In the genomic region with DNA sequence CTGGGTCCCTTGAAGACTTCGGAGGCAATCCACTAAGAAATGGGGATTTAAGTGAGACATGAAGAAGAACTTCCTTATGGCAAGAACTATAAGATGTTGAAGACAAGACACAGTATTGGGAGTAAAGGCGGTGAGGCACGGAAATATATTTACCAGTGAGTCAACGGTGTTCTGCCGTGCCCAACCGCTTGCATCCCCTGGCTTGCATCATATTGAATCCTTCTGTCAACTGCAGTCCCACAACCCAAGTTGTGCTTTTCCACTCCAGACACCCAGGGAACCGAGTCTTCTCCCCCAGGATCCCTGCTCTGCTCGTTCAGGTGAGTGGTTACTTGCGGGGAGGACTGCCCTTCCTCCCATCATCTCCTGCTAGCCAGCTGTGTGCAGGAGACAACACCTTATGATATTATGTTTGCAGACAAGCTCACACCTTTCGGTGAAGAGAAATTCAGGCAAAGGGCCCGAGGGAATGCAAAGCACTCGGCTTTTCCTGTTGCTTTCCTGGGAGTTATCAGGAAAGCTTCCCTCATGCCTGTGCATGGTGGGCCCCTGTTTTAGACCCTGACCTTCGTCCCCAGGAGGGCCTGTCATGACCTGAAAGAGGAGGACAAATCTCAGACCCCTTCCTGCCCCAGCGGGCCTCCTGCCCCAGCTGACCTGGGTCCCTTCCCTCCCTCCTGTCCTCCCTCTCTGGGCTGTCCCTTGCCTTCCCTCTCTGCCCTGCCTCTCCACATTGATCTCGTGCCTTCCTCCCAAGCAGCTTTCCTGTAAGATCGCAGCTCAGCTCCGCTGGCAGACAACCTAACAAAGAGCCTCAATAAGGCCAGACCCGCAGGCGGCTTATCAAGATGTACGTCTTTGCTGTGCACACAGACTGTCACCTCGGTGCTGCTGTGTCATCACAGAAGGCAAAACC, we compare ENCODE assay signal across 1 cellular context.
TF ChIP-seq lines count a peak whose summit lies in the region.

No MANE protein-coding gene starts in this region.

TF ChIP-seq in HepG2, 621 proteins besides CTCF, POLR2A, EP300 and RAD21 (continued from another document and continues in another):
- TF ChIP-seq, protein P1, sequence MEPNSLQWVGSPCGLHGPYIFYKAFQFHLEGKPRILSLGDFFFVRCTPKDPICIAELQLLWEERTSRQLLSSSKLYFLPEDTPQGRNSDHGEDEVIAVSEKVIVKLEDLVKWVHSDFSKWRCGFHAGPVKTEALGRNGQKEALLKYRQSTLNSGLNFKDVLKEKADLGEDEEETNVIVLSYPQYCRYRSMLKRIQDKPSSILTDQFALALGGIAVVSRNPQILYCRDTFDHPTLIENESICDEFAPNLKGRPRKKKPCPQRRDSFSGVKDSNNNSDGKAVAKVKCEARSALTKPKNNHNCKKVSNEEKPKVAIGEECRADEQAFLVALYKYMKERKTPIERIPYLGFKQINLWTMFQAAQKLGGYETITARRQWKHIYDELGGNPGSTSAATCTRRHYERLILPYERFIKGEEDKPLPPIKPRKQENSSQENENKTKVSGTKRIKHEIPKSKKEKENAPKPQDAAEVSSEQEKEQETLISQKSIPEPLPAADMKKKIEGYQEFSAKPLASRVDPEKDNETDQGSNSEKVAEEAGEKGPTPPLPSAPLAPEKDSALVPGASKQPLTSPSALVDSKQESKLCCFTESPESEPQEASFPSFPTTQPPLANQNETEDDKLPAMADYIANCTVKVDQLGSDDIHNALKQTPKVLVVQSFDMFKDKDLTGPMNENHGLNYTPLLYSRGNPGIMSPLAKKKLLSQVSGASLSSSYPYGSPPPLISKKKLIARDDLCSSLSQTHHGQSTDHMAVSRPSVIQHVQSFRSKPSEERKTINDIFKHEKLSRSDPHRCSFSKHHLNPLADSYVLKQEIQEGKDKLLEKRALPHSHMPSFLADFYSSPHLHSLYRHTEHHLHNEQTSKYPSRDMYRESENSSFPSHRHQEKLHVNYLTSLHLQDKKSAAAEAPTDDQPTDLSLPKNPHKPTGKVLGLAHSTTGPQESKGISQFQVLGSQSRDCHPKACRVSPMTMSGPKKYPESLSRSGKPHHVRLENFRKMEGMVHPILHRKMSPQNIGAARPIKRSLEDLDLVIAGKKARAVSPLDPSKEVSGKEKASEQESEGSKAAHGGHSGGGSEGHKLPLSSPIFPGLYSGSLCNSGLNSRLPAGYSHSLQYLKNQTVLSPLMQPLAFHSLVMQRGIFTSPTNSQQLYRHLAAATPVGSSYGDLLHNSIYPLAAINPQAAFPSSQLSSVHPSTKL (CRISPR knock-in tag; IDR thresholded peaks at IDR 0.05) = peak; percentile 30
- TF ChIP-seq, protein P2, sequence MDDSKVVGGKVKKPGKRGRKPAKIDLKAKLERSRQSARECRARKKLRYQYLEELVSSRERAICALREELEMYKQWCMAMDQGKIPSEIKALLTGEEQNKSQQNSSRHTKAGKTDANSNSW (CRISPR knock-in tag; IDR thresholded peaks at IDR 0.05; ENCODE audit: borderline replicate concordance) = no peak
- TF ChIP-seq ZNF354B (CRISPR knock-in tag; IDR thresholded peaks at IDR 0.05) = no peak
- TF ChIP-seq, protein P3, sequence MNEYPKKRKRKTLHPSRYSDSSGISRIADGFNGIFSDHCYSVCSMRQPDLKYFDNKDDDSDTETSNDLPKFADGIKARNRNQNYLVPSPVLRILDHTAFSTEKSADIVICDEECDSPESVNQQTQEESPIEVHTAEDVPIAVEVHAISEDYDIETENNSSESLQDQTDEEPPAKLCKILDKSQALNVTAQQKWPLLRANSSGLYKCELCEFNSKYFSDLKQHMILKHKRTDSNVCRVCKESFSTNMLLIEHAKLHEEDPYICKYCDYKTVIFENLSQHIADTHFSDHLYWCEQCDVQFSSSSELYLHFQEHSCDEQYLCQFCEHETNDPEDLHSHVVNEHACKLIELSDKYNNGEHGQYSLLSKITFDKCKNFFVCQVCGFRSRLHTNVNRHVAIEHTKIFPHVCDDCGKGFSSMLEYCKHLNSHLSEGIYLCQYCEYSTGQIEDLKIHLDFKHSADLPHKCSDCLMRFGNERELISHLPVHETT (CRISPR knock-in tag; conservative IDR thresholded peaks at IDR 0.05) = no peak
- TF ChIP-seq, protein P4, sequence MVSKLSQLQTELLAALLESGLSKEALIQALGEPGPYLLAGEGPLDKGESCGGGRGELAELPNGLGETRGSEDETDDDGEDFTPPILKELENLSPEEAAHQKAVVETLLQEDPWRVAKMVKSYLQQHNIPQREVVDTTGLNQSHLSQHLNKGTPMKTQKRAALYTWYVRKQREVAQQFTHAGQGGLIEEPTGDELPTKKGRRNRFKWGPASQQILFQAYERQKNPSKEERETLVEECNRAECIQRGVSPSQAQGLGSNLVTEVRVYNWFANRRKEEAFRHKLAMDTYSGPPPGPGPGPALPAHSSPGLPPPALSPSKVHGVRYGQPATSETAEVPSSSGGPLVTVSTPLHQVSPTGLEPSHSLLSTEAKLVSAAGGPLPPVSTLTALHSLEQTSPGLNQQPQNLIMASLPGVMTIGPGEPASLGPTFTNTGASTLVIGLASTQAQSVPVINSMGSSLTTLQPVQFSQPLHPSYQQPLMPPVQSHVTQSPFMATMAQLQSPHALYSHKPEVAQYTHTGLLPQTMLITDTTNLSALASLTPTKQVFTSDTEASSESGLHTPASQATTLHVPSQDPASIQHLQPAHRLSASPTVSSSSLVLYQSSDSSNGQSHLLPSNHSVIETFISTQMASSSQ (IDR thresholded peaks at IDR 0.05; ENCODE audit: low read depth) = no peak
- TF ChIP-seq, protein P4 (CRISPR knock-in tag; IDR thresholded peaks at IDR 0.05; ENCODE audit: borderline replicate concordance) = 0 out of 2 replicates have a peak, but pooled peaks have one; percentile 44
- TF ChIP-seq ZNF44 (CRISPR knock-in tag; IDR thresholded peaks at IDR 0.05) = no peak
- no peak for TF ChIP-seq HNRNPH1 (optimal IDR thresholded peaks at IDR 0.05; ENCODE audit: low read depth, low read length)
- no peak; the same call in 1 of the 2 replicates for TF ChIP-seq ZFY (CRISPR knock-in tag; IDR thresholded peaks at IDR 0.05)
- TF ChIP-seq POLR2AphosphoS5 (IDR thresholded peaks at IDR 0.05; ENCODE audit: low read depth, low read length) = no peak
- no peak for TF ChIP-seq ZNF326 (CRISPR knock-in tag; IDR thresholded peaks at IDR 0.05; ENCODE audit: borderline replicate concordance)
- TF ChIP-seq MED8 (CRISPR knock-in tag; IDR thresholded peaks at IDR 0.05; ENCODE audit: insufficient replicate concordance) = no peak
- TF ChIP-seq ZFP36L1 (CRISPR knock-in tag; IDR thresholded peaks at IDR 0.05) = no peak
- no peak for TF ChIP-seq LCORL (IDR thresholded peaks at IDR 0.05)
- peak; percentile 68; the same call in 1 of the 2 replicates for TF ChIP-seq LCORL (CRISPR knock-in tag; IDR thresholded peaks at IDR 0.05)
- TF ChIP-seq SMARCC2 (IDR thresholded peaks at IDR 0.05) = no peak
- TF ChIP-seq ONECUT2 (CRISPR knock-in tag; IDR thresholded peaks at IDR 0.05) = no peak
- TF ChIP-seq CENPX (CRISPR knock-in tag; IDR thresholded peaks at IDR 0.05) = no peak
- no peak for TF ChIP-seq ZNF296 (CRISPR knock-in tag; conservative IDR thresholded peaks at IDR 0.05)
- TF ChIP-seq SRSF1 (optimal IDR thresholded peaks at IDR 0.05; ENCODE audit: low read depth, low read length) = no peak
- no peak for TF ChIP-seq NR3C1 (CRISPR knock-in tag; IDR thresholded peaks at IDR 0.05)
- TF ChIP-seq KDM5B (CRISPR knock-in tag; IDR thresholded peaks at IDR 0.05; ENCODE audit: borderline replicate concordance) = no peak; the same call in 1 of the 2 replicates
- no peak for TF ChIP-seq NPAS2 (CRISPR knock-in tag; IDR thresholded peaks at IDR 0.05; ENCODE audit: borderline replicate concordance)
- no peak for TF ChIP-seq YEATS4 (CRISPR knock-in tag; IDR thresholded peaks at IDR 0.05; ENCODE audit: borderline replicate concordance)
- no peak for TF ChIP-seq SOX13 (IDR thresholded peaks at IDR 0.05)
- peak in 1 of 2 experiments; percentile 19; a peak in 1 of 4 replicates for TF ChIP-seq SOX13 (CRISPR knock-in tag; conservative IDR thresholded peaks at IDR 0.05 in 1 of 2, IDR thresholded peaks at IDR 0.05 in 1 of 2)
- TF ChIP-seq KDM3A (CRISPR knock-in tag; IDR thresholded peaks at IDR 0.05; ENCODE audit: low read depth) = no peak
- no peak; the same call in 1 of the 2 replicates for TF ChIP-seq SPEN (CRISPR knock-in tag; IDR thresholded peaks at IDR 0.05; ENCODE audit: low read depth)
- TF ChIP-seq, protein P5, sequence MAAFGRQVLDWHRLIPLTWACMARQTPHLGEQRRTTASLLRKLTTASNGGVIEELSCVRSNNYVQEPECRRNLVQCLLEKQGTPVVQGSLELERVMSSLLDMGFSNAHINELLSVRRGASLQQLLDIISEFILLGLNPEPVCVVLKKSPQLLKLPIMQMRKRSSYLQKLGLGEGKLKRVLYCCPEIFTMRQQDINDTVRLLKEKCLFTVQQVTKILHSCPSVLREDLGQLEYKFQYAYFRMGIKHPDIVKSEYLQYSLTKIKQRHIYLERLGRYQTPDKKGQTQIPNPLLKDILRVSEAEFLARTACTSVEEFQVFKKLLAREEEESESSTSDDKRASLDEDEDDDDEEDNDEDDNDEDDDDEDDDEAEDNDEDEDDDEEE (CRISPR knock-in tag; IDR thresholded peaks at IDR 0.05) = no peak
- no peak for TF ChIP-seq DMAP1 (CRISPR knock-in tag; IDR thresholded peaks at IDR 0.05)
- no peak for TF ChIP-seq CC2D1A (CRISPR knock-in tag; IDR thresholded peaks at IDR 0.05)
- no peak for TF ChIP-seq TBX3 (IDR thresholded peaks at IDR 0.05; ENCODE audit: borderline replicate concordance)
- TF ChIP-seq, protein P6, sequence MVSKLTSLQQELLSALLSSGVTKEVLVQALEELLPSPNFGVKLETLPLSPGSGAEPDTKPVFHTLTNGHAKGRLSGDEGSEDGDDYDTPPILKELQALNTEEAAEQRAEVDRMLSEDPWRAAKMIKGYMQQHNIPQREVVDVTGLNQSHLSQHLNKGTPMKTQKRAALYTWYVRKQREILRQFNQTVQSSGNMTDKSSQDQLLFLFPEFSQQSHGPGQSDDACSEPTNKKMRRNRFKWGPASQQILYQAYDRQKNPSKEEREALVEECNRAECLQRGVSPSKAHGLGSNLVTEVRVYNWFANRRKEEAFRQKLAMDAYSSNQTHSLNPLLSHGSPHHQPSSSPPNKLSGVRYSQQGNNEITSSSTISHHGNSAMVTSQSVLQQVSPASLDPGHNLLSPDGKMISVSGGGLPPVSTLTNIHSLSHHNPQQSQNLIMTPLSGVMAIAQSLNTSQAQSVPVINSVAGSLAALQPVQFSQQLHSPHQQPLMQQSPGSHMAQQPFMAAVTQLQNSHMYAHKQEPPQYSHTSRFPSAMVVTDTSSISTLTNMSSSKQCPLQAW (CRISPR knock-in tag; IDR thresholded peaks at IDR 0.05) = peak; percentile 40; the same call in 1 of the 2 replicates
- no peak for TF ChIP-seq KDM5A (IDR thresholded peaks at IDR 0.05; ENCODE audit: borderline replicate concordance, low read length)
- peak; percentile 26 for TF ChIP-seq ASH2L (IDR thresholded peaks at IDR 0.05; ENCODE audit: insufficient read length, low read depth, low read length)
- TF ChIP-seq ZNF775 (CRISPR knock-in tag; IDR thresholded peaks at IDR 0.05; ENCODE audit: borderline replicate concordance) = no peak
- no peak for TF ChIP-seq NFYC (CRISPR knock-in tag; IDR thresholded peaks at IDR 0.05)
- TF ChIP-seq ZKSCAN8 (CRISPR knock-in tag; IDR thresholded peaks at IDR 0.05; ENCODE audit: borderline replicate concordance) = no peak
- TF ChIP-seq MEF2D (CRISPR knock-in tag; IDR thresholded peaks at IDR 0.05) = no peak
- TF ChIP-seq PRMT3 (CRISPR knock-in tag; IDR thresholded peaks at IDR 0.05; ENCODE audit: borderline replicate concordance, low read depth) = no peak
- peak; percentile 76 for TF ChIP-seq HNF4A (CRISPR knock-in tag; IDR thresholded peaks at IDR 0.05)
- no peak for TF ChIP-seq ZNF335 (CRISPR knock-in tag; IDR thresholded peaks at IDR 0.05)
- no peak for TF ChIP-seq CBX1 (IDR thresholded peaks at IDR 0.05; ENCODE audit: low read depth)
- TF ChIP-seq RFX1 (IDR thresholded peaks at IDR 0.05) = no peak
- TF ChIP-seq ZNF883 (CRISPR knock-in tag; IDR thresholded peaks at IDR 0.05; ENCODE audit: not compliant biosample characterization) = no peak
- TF ChIP-seq KLF15 (CRISPR knock-in tag; IDR thresholded peaks at IDR 0.05; ENCODE audit: borderline replicate concordance) = no peak
- TF ChIP-seq FLYWCH1 (CRISPR knock-in tag; IDR thresholded peaks at IDR 0.05) = no peak
- peak; percentile 43; the same call in 1 of the 2 replicates for TF ChIP-seq FOXA3 (CRISPR knock-in tag; IDR thresholded peaks at IDR 0.05)
- TF ChIP-seq ZNF333 (CRISPR knock-in tag; IDR thresholded peaks at IDR 0.05; ENCODE audit: borderline replicate concordance) = no peak
- TF ChIP-seq MTF1 (CRISPR knock-in tag; IDR thresholded peaks at IDR 0.05) = no peak
- no peak for TF ChIP-seq GTF3A (CRISPR knock-in tag; conservative IDR thresholded peaks at IDR 0.05)
